ENCODE assay signal across 2 cellular contexts in the genomic region with DNA sequence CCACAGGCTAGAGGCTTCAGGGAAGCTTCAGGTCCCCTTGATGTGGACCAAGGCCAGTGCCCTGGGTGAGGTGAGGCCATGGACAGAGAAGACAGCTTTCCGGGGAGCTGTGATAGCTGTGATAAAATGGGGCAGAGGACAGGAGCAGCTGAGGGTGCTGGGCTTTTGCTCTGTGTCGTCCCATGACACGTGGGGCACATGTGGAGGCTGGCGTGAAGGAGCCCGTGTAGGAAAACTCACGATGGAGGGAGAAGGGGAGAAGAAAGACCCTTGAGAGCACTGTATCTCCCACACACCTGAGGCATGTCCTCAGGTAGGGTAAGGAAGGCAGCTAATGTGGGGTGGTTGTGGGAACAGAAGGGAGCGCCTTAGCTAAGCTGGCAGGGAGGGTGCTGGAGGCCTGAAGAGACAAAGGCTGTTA.
TF ChIP-seq lines count a peak whose summit lies in the region.

No MANE protein-coding gene starts in this region.

TF ChIP-seq in IMR-90, 13 proteins besides CTCF, POLR2A, EP300 and RAD21:
- no peak for TF ChIP-seq FOS (IDR thresholded peaks at IDR 0.05; ENCODE audit: low read depth, low read length)
- TF ChIP-seq, protein P1, sequence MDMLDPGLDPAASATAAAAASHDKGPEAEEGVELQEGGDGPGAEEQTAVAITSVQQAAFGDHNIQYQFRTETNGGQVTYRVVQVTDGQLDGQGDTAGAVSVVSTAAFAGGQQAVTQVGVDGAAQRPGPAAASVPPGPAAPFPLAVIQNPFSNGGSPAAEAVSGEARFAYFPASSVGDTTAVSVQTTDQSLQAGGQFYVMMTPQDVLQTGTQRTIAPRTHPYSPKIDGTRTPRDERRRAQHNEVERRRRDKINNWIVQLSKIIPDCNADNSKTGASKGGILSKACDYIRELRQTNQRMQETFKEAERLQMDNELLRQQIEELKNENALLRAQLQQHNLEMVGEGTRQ (IDR thresholded peaks at IDR 0.05; ENCODE audit: low read depth, low read length), result no peak
- no peak for TF ChIP-seq CEBPB (IDR thresholded peaks at IDR 0.05; ENCODE audit: low read depth, low read length)
- no peak for TF ChIP-seq SMC3 (IDR thresholded peaks at IDR 0.05; ENCODE audit: low read depth, low read length)
- no peak for TF ChIP-seq NFE2L2 (IDR thresholded peaks at IDR 0.05; ENCODE audit: low read depth, low read length)
- TF ChIP-seq RCOR1 (IDR thresholded peaks at IDR 0.05; ENCODE audit: insufficient replicate concordance, low read length), result no peak
- no peak for TF ChIP-seq RFX5 (IDR thresholded peaks at IDR 0.05; ENCODE audit: low read depth, low read length)
- no peak for TF ChIP-seq MAZ (IDR thresholded peaks at IDR 0.05; ENCODE audit: borderline replicate concordance, low read depth, low read length)
- no peak for TF ChIP-seq BHLHE40 (IDR thresholded peaks at IDR 0.05; ENCODE audit: low read depth, low read length)
- TF ChIP-seq CHD1 (IDR thresholded peaks at IDR 0.05; ENCODE audit: low read depth, low read length), result no peak
- TF ChIP-seq, protein P2, sequence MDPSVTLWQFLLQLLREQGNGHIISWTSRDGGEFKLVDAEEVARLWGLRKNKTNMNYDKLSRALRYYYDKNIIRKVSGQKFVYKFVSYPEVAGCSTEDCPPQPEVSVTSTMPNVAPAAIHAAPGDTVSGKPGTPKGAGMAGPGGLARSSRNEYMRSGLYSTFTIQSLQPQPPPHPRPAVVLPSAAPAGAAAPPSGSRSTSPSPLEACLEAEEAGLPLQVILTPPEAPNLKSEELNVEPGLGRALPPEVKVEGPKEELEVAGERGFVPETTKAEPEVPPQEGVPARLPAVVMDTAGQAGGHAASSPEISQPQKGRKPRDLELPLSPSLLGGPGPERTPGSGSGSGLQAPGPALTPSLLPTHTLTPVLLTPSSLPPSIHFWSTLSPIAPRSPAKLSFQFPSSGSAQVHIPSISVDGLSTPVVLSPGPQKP (IDR thresholded peaks at IDR 0.05; ENCODE audit: borderline replicate concordance, low read depth, low read length), result no peak
- no peak for TF ChIP-seq MAFK (IDR thresholded peaks at IDR 0.05; ENCODE audit: low read depth, low read length)
- no peak for TF ChIP-seq MXI1 (IDR thresholded peaks at IDR 0.05; ENCODE audit: borderline replicate concordance, low read depth, low read length)

TF ChIP-seq in H1, 55 proteins besides CTCF, POLR2A, EP300 and RAD21:
- TF ChIP-seq BACH1 (IDR thresholded peaks at IDR 0.05; ENCODE audit: low read length) (no peak), SP1 (IDR thresholded peaks at IDR 0.05; ENCODE audit: low read depth, low read length) (no peak), SRF (IDR thresholded peaks at IDR 0.05; ENCODE audit: low read depth, low read length) (no peak), SP2 (IDR thresholded peaks at IDR 0.05; ENCODE audit: low read length) (no peak)
